Comparison of ENCODE assay signal across 14 cellular contexts in the genomic region with DNA sequence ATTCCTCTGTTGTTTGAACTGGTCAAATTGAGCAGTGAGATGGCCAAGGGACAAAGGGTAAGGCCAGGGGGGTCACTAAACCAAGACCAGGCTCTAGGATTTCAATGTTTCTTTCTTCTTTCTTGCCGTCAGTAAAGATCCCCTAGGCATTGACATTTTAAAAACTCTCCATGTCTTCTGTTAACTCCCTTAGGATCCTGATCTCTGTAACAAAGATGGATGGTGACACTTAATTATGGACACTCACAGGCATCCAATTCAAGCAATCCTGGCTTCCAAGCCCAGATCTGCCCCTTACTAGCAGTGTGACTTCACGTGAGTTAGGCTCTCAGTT.
DNase-seq lines count a peak whose midpoint lies in the region; ATAC-seq and TF ChIP-seq lines count a peak whose summit lies in the region.
"Had no signal": no experiment of that assay in that cellular context is flagged by ENCODE, and none has a peak within 500 bp of the region (broad histone marks: within the 10 kb centered on the region; RNA-seq: fewer than 3 reads in every experiment).

No MANE protein-coding gene starts in this region.

- in situ Hi-C loops in KBM-7 (cut with MboI; ENCODE audit: low pct_unique_long_range_greater_than_20kb, low sequenced_read_pairs) = no loop called here

- peak overlapping the region; percentile 96 for H3K27ac Mint-ChIP-seq in osteocyte (ENCODE audit: unreplicated experiment)
- H3K27ac Mint-ChIP-seq: activated CD4-positive, alpha-beta T cell treated with anti-CD3 and anti-CD28 coated beads, Interleukin-2, amount 10 ng/mL, durations not matched to agents 7 days and 5 days; natural killer cell treated with Interleukin-12 subunit alpha and Interleukin-12 subunit beta and Interleukin-15 and Interleukin-18, amount 100 ng/mL, for 72 hours had no signal

- H3K27me3 ChIP-seq in cardiac muscle cell = no peaks in the 10 kb centered on the region

- no peak overlapping the region for H3K9ac ChIP-seq in SK-N-MC (ENCODE audit: insufficient read length)

- no peak overlapping the region; the same call in 1 of the 2 replicates for H3K4me3 ChIP-seq in SK-N-MC
- H3K4me3 ChIP-seq in cardiac muscle cell = no peak overlapping the region

- no peak for ATAC-seq in GM21619 (IDR thresholded peaks at IDR 0.05; ENCODE audit: unreplicated experiment)
- no peak for ATAC-seq in GM18498 (IDR thresholded peaks at IDR 0.05; ENCODE audit: unreplicated experiment)
- ATAC-seq: natural killer cell treated with Interleukin-12 subunit alpha and Interleukin-12 subunit beta and Interleukin-15 and Interleukin-18, amount 100 ng/mL, for 72 hours had no signal

- peak overlapping the region; percentile 30 for H3K4me3 Mint-ChIP-seq in osteocyte (ENCODE audit: unreplicated experiment)
- H3K4me3 Mint-ChIP-seq: activated CD4-positive, alpha-beta T cell treated with anti-CD3 and anti-CD28 coated beads, Interleukin-2, amount 10 ng/mL, durations not matched to agents 7 days and 5 days; natural killer cell treated with Interleukin-12 subunit alpha and Interleukin-12 subunit beta and Interleukin-15 and Interleukin-18, amount 100 ng/mL, for 72 hours had no signal

- H3K36me3 ChIP-seq in SK-N-MC (ENCODE audit: insufficient read depth, low read length) (no peaks in the 10 kb centered on the region), cardiac muscle cell (no peaks in the 10 kb centered on the region)

- peak overlapping the region; percentile 92 for H3K27ac ChIP-seq in SK-N-MC
- peak overlapping the region; percentile 93 for H3K27ac ChIP-seq in cardiac muscle cell

- peaks cover 69% of the 10 kb centered on the region for H3K4me1 Mint-ChIP-seq in osteocyte (ENCODE audit: unreplicated experiment)
- H3K4me1 Mint-ChIP-seq: activated CD4-positive, alpha-beta T cell treated with anti-CD3 and anti-CD28 coated beads, Interleukin-2, amount 10 ng/mL, durations not matched to agents 7 days and 5 days had no signal

- H3K4me1 ChIP-seq in cardiac muscle cell (ENCODE audit: low read depth) = peaks cover 37% of the 10 kb centered on the region

- no peaks in the 10 kb centered on the region for H3K27me3 Mint-ChIP-seq in osteocyte (ENCODE audit: unreplicated experiment)
- H3K27me3 Mint-ChIP-seq: activated CD4-positive, alpha-beta T cell treated with anti-CD3 and anti-CD28 coated beads, Interleukin-2, amount 10 ng/mL, durations not matched to agents 7 days and 5 days; natural killer cell treated with Interleukin-12 subunit alpha and Interleukin-12 subunit beta and Interleukin-15 and Interleukin-18, amount 100 ng/mL, for 72 hours had no signal

- H3K36me3 Mint-ChIP-seq in osteocyte (ENCODE audit: unreplicated experiment) = peaks cover 12% of the 10 kb centered on the region

- H3K9me3 ChIP-seq in SK-N-MC (ENCODE audit: low read depth, low read length) (no peaks in the 10 kb centered on the region), cardiac muscle cell (ENCODE audit: low read depth) (no peaks in the 10 kb centered on the region)

- DNase-seq in A172 (ENCODE audit: low spot score) = peak; percentile 8
- DNase-seq in SK-N-MC (ENCODE audit: low read depth, low spot score) = no peak
- DNase-seq in cardiac muscle cell (ENCODE audit: low read depth in 1 of 2, low spot score in 1 of 2) = no peak
- no peak for DNase-seq in osteocyte (ENCODE audit: extremely low spot score, unreplicated experiment)
- DNase-seq in KBM-7 = no peak
- DNase-seq in foreskin melanocyte = no peak
- DNase-seq: activated CD4-positive, alpha-beta T cell treated with anti-CD3 and anti-CD28 coated beads, Interleukin-2, amount 10 ng/mL, durations not matched to agents 7 days and 5 days; activated gamma-delta T cell treated with Interleukin-2 at 50 U/mL for 16 hours; NCI-H345; SHP77 treated with DMSO at 0.1 percent for 48 hours; stimulated activated CD4-positive, alpha-beta T cell treated with anti-CD3 and anti-CD28 coated beads, Interleukin-4, amount 100 ng/mL, for 1 hour had no signal

- peaks cover 7% of the 10 kb centered on the region for H3K9me3 Mint-ChIP-seq in osteocyte (ENCODE audit: unreplicated experiment)
- H3K9me3 Mint-ChIP-seq: activated CD4-positive, alpha-beta T cell treated with anti-CD3 and anti-CD28 coated beads, Interleukin-2, amount 10 ng/mL, durations not matched to agents 7 days and 5 days had no signal

- no peak for TF ChIP-seq CTCF in cardiac muscle cell (IDR thresholded peaks at IDR 0.05; ENCODE audit: low read depth, low read length)
- no peak for TF ChIP-seq CTCF in osteocyte (IDR thresholded peaks at IDR 0.05)
